23 cellular contexts compared by ENCODE assay signal in the genomic region with DNA sequence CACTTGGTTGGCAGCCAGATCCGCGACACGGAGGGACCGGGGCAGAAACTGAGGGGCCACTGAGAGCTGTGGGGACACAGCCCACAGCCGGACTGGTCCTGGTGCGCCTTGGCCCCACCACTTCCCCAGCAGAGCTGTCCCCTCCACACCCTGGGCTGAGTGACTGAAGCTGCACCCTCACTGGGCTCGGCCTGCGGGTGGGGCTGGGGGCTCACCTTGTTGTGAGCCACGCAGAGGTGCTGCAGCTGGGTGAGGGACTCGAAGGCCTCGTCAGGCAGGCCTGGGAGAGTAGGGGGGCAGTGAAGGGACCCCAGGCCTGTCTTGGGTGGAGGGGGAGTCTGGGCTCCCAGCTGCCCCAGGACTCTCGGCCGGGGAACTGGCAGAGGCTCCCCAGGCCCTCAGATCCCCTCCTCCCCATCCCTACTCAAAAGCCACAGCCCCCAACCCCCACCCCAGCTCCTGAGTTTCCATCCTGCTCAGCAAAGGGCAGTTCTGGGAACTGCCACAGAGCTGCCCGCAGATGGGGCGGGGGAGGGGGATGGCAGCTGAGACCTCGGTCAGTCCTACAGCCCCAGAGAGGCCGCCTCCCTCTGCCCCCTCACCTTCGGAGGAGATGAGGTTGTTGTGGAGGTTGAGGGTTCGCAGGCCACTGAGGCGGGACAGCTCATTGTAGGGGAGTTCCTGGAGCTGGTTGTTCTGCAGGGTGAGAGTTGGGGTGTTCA. TPM values are rescaled to one million over a fixed set of nuclear protein-coding genes. Genes with fewer than 3 reads are reported as not detected.
DNase-seq lines count a peak whose midpoint lies in the region; FAIRE-seq and TF ChIP-seq lines count a peak whose summit lies in the region.
"Had no signal": no experiment of that assay in that cellular context is flagged by ENCODE, and none has a peak within 500 bp of the region (broad histone marks: within the 10 kb centered on the region; RNA-seq: fewer than 3 reads in every experiment).

No MANE protein-coding gene starts in this region.

- H3K36me3 ChIP-seq in endodermal cell (ENCODE audit: control insufficient read depth, insufficient read depth, low read length), result no peaks in the 10 kb centered on the region
- H3K36me3 ChIP-seq: breast epithelium had no signal

- H3K27ac Mint-ChIP-seq in endodermal cell, result no peak overlapping the region
- H3K27ac Mint-ChIP-seq in CD14-positive monocyte, result no peak overlapping the region
- H3K27ac Mint-ChIP-seq: activated CD4-positive, alpha-beta memory T cell treated with anti-CD3 and anti-CD28 coated beads, Interleukin-2, amount 10 ng/mL, durations not matched to agents 7 days and 5 days; IgD-negative memory B cell; natural killer cell; progenitor cell of endocrine pancreas had no signal

- no peak overlapping the region for H3K9ac ChIP-seq in endodermal cell (ENCODE audit: extremely low read depth, low read length, poor library complexity, severe bottlenecking)

- H3K27me3 ChIP-seq in endodermal cell (ENCODE audit: control insufficient read depth, insufficient read depth, low read length, poor library complexity, severe bottlenecking), result no peaks in the 10 kb centered on the region

- H3K36me3 Mint-ChIP-seq in endodermal cell (ENCODE audit: low read depth) (no peaks in the 10 kb centered on the region), CD14-positive monocyte (peaks cover 0 to 6% of the 10 kb centered on the region in 2 donors)
- H3K36me3 Mint-ChIP-seq: natural killer cell had no signal

- POLR2A ChIA-PET in RWPE1 (lab: Yijun Ruan, JAX; ENCODE audit: low non-redundant PET), result interaction anchor here (0.5 to 0.8 kb wide), 2 partner anchors 16 to 17 kb away, joined by 3 to 4 read pairs; no protein-coding TSS in a partner anchor

- WGBS in endodermal cell (ENCODE audit: insufficient coverage in 1 of 2, insufficient read length in 1 of 2), 2 experiments, result 72 to 82% methylated on average over 8 to 17 of the region's 20 CpGs

- CTCF ChIA-PET in RWPE1 (lab: Yijun Ruan, JAX), result no interaction called here

- H3K9me3 ChIP-seq in endodermal cell (ENCODE audit: control insufficient read depth, low read length), result no peaks in the 10 kb centered on the region
- H3K9me3 ChIP-seq: breast epithelium, esophagus squamous epithelium had no signal

- peaks cover 2% of the 10 kb centered on the region for H3K4me1 Mint-ChIP-seq in endodermal cell
- no peaks in the 10 kb centered on the region for H3K4me1 Mint-ChIP-seq in CD14-positive monocyte

- intact Hi-C loops in CD14-positive monocyte (cut with micrococcal nuclease), result no loop called here

- H3K27me3 Mint-ChIP-seq in endodermal cell (ENCODE audit: insufficient read depth) (no peaks in the 10 kb centered on the region), CD14-positive monocyte (ENCODE audit: low read depth in 3 of 3) (peaks cover 17 to 32% (median 18%) of the 10 kb centered on the region in 3 donors)

- no peaks in the 10 kb centered on the region for H3K4me1 ChIP-seq in endodermal cell (ENCODE audit: control insufficient read depth, insufficient read depth, low read length)

- H3K27ac ChIP-seq in RWPE1, result peak overlapping the region; percentile 36
- H3K27ac ChIP-seq in endodermal cell (ENCODE audit: low read depth, low read length), result no peak overlapping the region
- H3K27ac ChIP-seq: 22Rv1, dorsolateral prefrontal cortex, esophagus squamous epithelium had no signal

- DNase-seq in DMS 273 (lab: John Stamatoyannopoulos, UW; ENCODE audit: unreplicated experiment) (peak; percentile 29), DMS 273 treated with DMSO at 0.1 percent for 48 hours (lab: John Stamatoyannopoulos, UW) (no peak), RWPE1 (ENCODE audit: low spot score) (no peak), endodermal cell (peak; percentile 82), renal cortical epithelial cell (ENCODE audit: low read depth) (peak; percentile 21), frontal cortex (ENCODE audit: low spot score in 2 of 2) (no peak), CD14-positive monocyte (ENCODE audit: low spot score) (no peak), SIG-M5 treated with dmso at 0.1 percent for 504 hours (lab: John Stamatoyannopoulos, UW; ENCODE audit: unreplicated experiment) (no peak)
- DNase-seq: activated CD4-positive, alpha-beta memory T cell treated with anti-CD3 and anti-CD28 coated beads, Interleukin-2, amount 10 ng/mL, durations not matched to agents 7 days and 5 days; activated naive CD4-positive, alpha-beta T cell treated with anti-CD3 and anti-CD28 coated beads, Interleukin-2, amount 50 U/mL, for 16 hours; activated T-cell treated with anti-CD3 and anti-CD28 coated beads, Interleukin-2, amount 50 U/mL, for 1 hour; DMS153; dorsolateral prefrontal cortex; esophagus squamous epithelium; mammary epithelial cell; natural killer cell; NCI-H187; NCI-H2227 treated with DMSO at 0.1 percent for 48 hours had no signal

- no peak overlapping the region for H3K4me3 Mint-ChIP-seq in endodermal cell
- no peak overlapping the region for H3K4me3 Mint-ChIP-seq in CD14-positive monocyte
- H3K4me3 Mint-ChIP-seq: activated CD4-positive, alpha-beta memory T cell treated with anti-CD3 and anti-CD28 coated beads, Interleukin-2, amount 10 ng/mL, durations not matched to agents 7 days and 5 days; IgD-negative memory B cell; natural killer cell had no signal

- TF ChIP-seq CTCF in RWPE1 (conservative IDR thresholded peaks at IDR 0.05; ENCODE audit: low read depth), result no peak
- TF ChIP-seq CTCF in endodermal cell (conservative IDR thresholded peaks at IDR 0.05), result no peak
- no peak for TF ChIP-seq CTCF in CD14-positive monocyte (IDR thresholded peaks at IDR 0.05)

- H3K4me3 ChIP-seq in endodermal cell (ENCODE audit: low read length), result no peak overlapping the region
- H3K4me3 ChIP-seq: breast epithelium, dorsolateral prefrontal cortex, esophagus squamous epithelium had no signal

- H3K9me3 Mint-ChIP-seq in endodermal cell (no peaks in the 10 kb centered on the region), CD14-positive monocyte (peaks cover 0 to 2% (median 0%) of the 10 kb centered on the region in 7 donors)
- H3K9me3 Mint-ChIP-seq: activated CD4-positive, alpha-beta memory T cell treated with anti-CD3 and anti-CD28 coated beads, Interleukin-2, amount 10 ng/mL, durations not matched to agents 7 days and 5 days; IgD-negative memory B cell; natural killer cell had no signal

- FAIRE-seq in frontal cortex (lab: Jason Lieb, UNC), result no peak

RNA-seq across cellular contexts. Expression of gene PODNL1, which starts 2.3 kb away (rescaled TPM):
- under 1 TPM in 1 of 2 donors, not detected in 1; 0.29 TPM for total RNA-seq in endodermal cell
- 1.3 TPM for polyA plus RNA-seq in endodermal cell (2013, experiment 1 of 2)
- polyA plus RNA-seq in endodermal cell (2013, experiment 2 of 2), result 3.0 TPM
- 0.17 and 0.89 TPM in 2 replicates for total RNA-seq in renal cortical epithelial cell
- 0.41 TPM for total RNA-seq in frontal cortex
- 1 to 10 TPM; 1.3 to 1.4 TPM for polyA plus RNA-seq in CD14-positive monocyte
- total RNA-seq: progenitor cell of endocrine pancreas, temporal lobe had no signal
- polyA plus RNA-seq: IgD-negative memory B cell had no signal

RNA-seq across cellular contexts. Expression of gene DCAF15, which starts 16.4 kb away (rescaled TPM):
- 10 to 100 TPM; 62.4 to 72.9 TPM for total RNA-seq in endodermal cell
- polyA plus RNA-seq in endodermal cell (2013, experiment 1 of 2), result 55.3 TPM
- polyA plus RNA-seq in endodermal cell (2013, experiment 2 of 2), result 50.7 TPM
- 10.9 and 15.0 TPM in 2 replicates for total RNA-seq in renal cortical epithelial cell
- 13.0 TPM for total RNA-seq in frontal cortex
- 1 to 10 TPM; 2.8 to 3.4 TPM for polyA plus RNA-seq in CD14-positive monocyte

RNA-seq across cellular contexts. Expression of gene CC2D1A, which starts 29.9 kb away (rescaled TPM):
- total RNA-seq in endodermal cell, result 10 to 100 TPM; 45.1 to 55.9 TPM
- 24.2 TPM for polyA plus RNA-seq in endodermal cell (2013, experiment 1 of 2)
- polyA plus RNA-seq in endodermal cell (2013, experiment 2 of 2), result 21.9 TPM
- total RNA-seq in renal cortical epithelial cell, result 4.9 and 18.1 TPM in 2 replicates
- 10.2 TPM for total RNA-seq in frontal cortex
- polyA plus RNA-seq in CD14-positive monocyte, result 1 to 10 TPM; 4.6 to 6.2 TPM

RNA-seq across cellular contexts. Expression of gene BRME1, which starts 30.0 kb away (rescaled TPM):
- 1 to 10 TPM; 4.4 to 7.4 TPM for total RNA-seq in endodermal cell
- polyA plus RNA-seq in endodermal cell (2013, experiment 1 of 2), result 4.4 TPM
- 2.5 TPM for polyA plus RNA-seq in endodermal cell (2013, experiment 2 of 2)
- total RNA-seq in renal cortical epithelial cell, result 0.25 and 0.35 TPM in 2 replicates
- 13.0 TPM for total RNA-seq in frontal cortex
- under 1 TPM in 1 of 2 donors, not detected in 1; 0.28 TPM for polyA plus RNA-seq in CD14-positive monocyte
- polyA plus RNA-seq: IgD-negative memory B cell had no signal

RNA-seq across cellular contexts. Expression of gene NANOS3, which starts 59.0 kb away (rescaled TPM):
- total RNA-seq in endodermal cell, result under 1 TPM in 1 of 2 donors, not detected in 1; 0.64 TPM
- 2.6 TPM for polyA plus RNA-seq in endodermal cell (2013, experiment 1 of 2)
- polyA plus RNA-seq in endodermal cell (2013, experiment 2 of 2), result 2.0 TPM
- not detected in 2 replicates for total RNA-seq in renal cortical epithelial cell
- total RNA-seq in frontal cortex, result 3.7 TPM
- not detected for polyA plus RNA-seq in CD14-positive monocyte
- total RNA-seq: breast epithelium, esophagus squamous epithelium had no signal
- polyA plus RNA-seq: IgD-negative memory B cell, mammary epithelial cell had no signal

Comparison
In these comparisons a context has a peak if more than half of its experiments do, and no peak if none do; other contexts are left out.
1. DNase-seq: peak in DMS 273 (single experiment), endodermal cell (single experiment) and renal cortical epithelial cell (single experiment); none in DMS 273 treated with DMSO at 0.1 percent for 48 hours (single experiment), RWPE1 (single experiment), frontal cortex (0 of 2), CD14-positive monocyte (single experiment) and SIG-M5 treated with dmso at 0.1 percent for 504 hours (single experiment).